In genomic region chr6:166587631-166588413, GRCh38 we compare ENCODE assay signal across 11 cellular contexts. TPM values are rescaled to one million over a fixed set of nuclear protein-coding genes. Genes with fewer than 3 reads are reported as not detected.
DNase-seq lines count a peak whose midpoint lies in the region; ATAC-seq and TF ChIP-seq lines count a peak whose summit lies in the region.
"Had no signal": no experiment of that assay in that cellular context is flagged by ENCODE, and none has a peak within 500 bp of the region (broad histone marks: within the 10 kb centered on the region; RNA-seq: fewer than 3 reads in every experiment).

No MANE protein-coding gene starts in this region.

- H3K4me1 Mint-ChIP-seq in activated T-helper 1 cell treated with anti-CD3 and anti-CD28 coated beads, Interleukin-12 subunit alpha, Interleukin-12 subunit beta, Interleukin-2, Interleukin-4 antibody, amounts not matched to agents 30 ng/mL and 10 ng/mL and 1 ng/mL, durations not matched to agents 14 hours and 24 hours and 36 hours (ENCODE audit: low read depth) = peaks cover 15% of the 10 kb centered on the region
- peaks cover 39% of the 10 kb centered on the region for H3K4me1 Mint-ChIP-seq in type B pancreatic cell (ENCODE audit: unreplicated experiment)
- H3K4me1 Mint-ChIP-seq in T-cell = peaks cover 8 to 17% (median 16%) of the 10 kb centered on the region in 3 donors

- POLR2A ChIA-PET in T-cell (lab: Charles Lee) = no interaction called here

- H3K4me3 ChIP-seq in BLaER1 = no peak overlapping the region; the same call in 1 of the 2 replicates
- no peak overlapping the region for H3K4me3 ChIP-seq in OCI-LY1 (ENCODE audit: low read depth, low read length, poor library complexity, severe bottlenecking)
- H3K4me3 ChIP-seq: prostate gland, SJSA1 had no signal

- DNase-seq in GM19240 (ENCODE audit: insufficient read length, low spot score) (peak; percentile 60), NCI-H524 (lab: John Stamatoyannopoulos, UW) (no peak), type B pancreatic cell (ENCODE audit: extremely low spot score, unreplicated experiment) (no peak), T-cell (no peak)
- no peak for DNase-seq in activated T-helper 1 cell treated with anti-CD3 and anti-CD28 coated beads, Interleukin-12 subunit alpha, Interleukin-12 subunit beta, Interleukin-2, Interleukin-4 antibody, amounts not matched to agents 30 ng/mL and 10 ng/mL and 1 ng/mL, durations not matched to agents 14 hours and 24 hours and 36 hours (ENCODE audit: low spot score)
- DNase-seq: activated naive CD8-positive, alpha-beta T cell treated with anti-CD3 and anti-CD28 coated beads, Interleukin-2, amount 10 ng/mL, durations not matched to agents 7 days and 5 days had no signal

- peak overlapping the region; percentile 39; the same call in 1 of the 2 replicates for H3K27ac ChIP-seq in BLaER1
- peak overlapping the region; percentile 70 for H3K27ac ChIP-seq in OCI-LY1 (ENCODE audit: low read depth, low read length, poor library complexity, severe bottlenecking)
- H3K27ac ChIP-seq: prostate gland, SJSA1 had no signal

- H3K27me3 ChIP-seq in BLaER1 (no peaks in the 10 kb centered on the region), OCI-LY1 (ENCODE audit: insufficient read depth, low read length) (no peaks in the 10 kb centered on the region)
- H3K27me3 ChIP-seq: SJSA1 had no signal

- H3K9me3 Mint-ChIP-seq in activated T-helper 1 cell treated with anti-CD3 and anti-CD28 coated beads, Interleukin-12 subunit alpha, Interleukin-12 subunit beta, Interleukin-2, Interleukin-4 antibody, amounts not matched to agents 30 ng/mL and 10 ng/mL and 1 ng/mL, durations not matched to agents 14 hours and 24 hours and 36 hours = no peaks in the 10 kb centered on the region
- H3K9me3 Mint-ChIP-seq in type B pancreatic cell (no peaks in the 10 kb centered on the region), T-cell (no peaks in the 10 kb centered on the region)
- H3K9me3 Mint-ChIP-seq: activated naive CD8-positive, alpha-beta T cell treated with anti-CD3 and anti-CD28 coated beads, Interleukin-2, amount 10 ng/mL, durations not matched to agents 7 days and 5 days had no signal

- no peaks in the 10 kb centered on the region for H3K9me2 ChIP-seq in OCI-LY1 (ENCODE audit: low read depth, low read length)

- CTCF ChIA-PET in T-cell (lab: Charles Lee) = no interaction called here

- peaks cover 8% of the 10 kb centered on the region; the same call in 1 of the 2 replicates for H4K20me1 ChIP-seq in BLaER1
- H4K20me1 ChIP-seq in OCI-LY1 (ENCODE audit: insufficient read depth, low read length) = no peaks in the 10 kb centered on the region

- H3K36me3 ChIP-seq in BLaER1 = no peaks in the 10 kb centered on the region
- H3K36me3 ChIP-seq in OCI-LY1 (ENCODE audit: insufficient read depth, low read length) = no peaks in the 10 kb centered on the region
- H3K36me3 ChIP-seq: prostate gland, SJSA1 had no signal

- no peaks in the 10 kb centered on the region for H3F3A ChIP-seq in OCI-LY1 (ENCODE audit: insufficient read depth, low read length)

- no peak overlapping the region for H3K4me3 Mint-ChIP-seq in activated T-helper 1 cell treated with anti-CD3 and anti-CD28 coated beads, Interleukin-12 subunit alpha, Interleukin-12 subunit beta, Interleukin-2, Interleukin-4 antibody, amounts not matched to agents 30 ng/mL and 10 ng/mL and 1 ng/mL, durations not matched to agents 14 hours and 24 hours and 36 hours
- no peak overlapping the region for H3K4me3 Mint-ChIP-seq in type B pancreatic cell
- no peak overlapping the region for H3K4me3 Mint-ChIP-seq in T-cell
- H3K4me3 Mint-ChIP-seq: activated naive CD8-positive, alpha-beta T cell treated with anti-CD3 and anti-CD28 coated beads, Interleukin-2, amount 10 ng/mL, durations not matched to agents 7 days and 5 days had no signal

- ATAC-seq in HG02973 (IDR thresholded peaks at IDR 0.05; ENCODE audit: unreplicated experiment) (peak; percentile 84), T-cell (replicated peaks in 1 of 4) (no peak)

- TF ChIP-seq CTCF in OCI-LY1 (IDR thresholded peaks at IDR 0.05; ENCODE audit: low read length) (no peak), type B pancreatic cell (conservative IDR thresholded peaks at IDR 0.05) (no peak)

- H2AFZ ChIP-seq in OCI-LY1 (ENCODE audit: low read length) = no peak overlapping the region

- H3K79me2 ChIP-seq in OCI-LY1 (ENCODE audit: insufficient read depth, low read length) = no peaks in the 10 kb centered on the region

- H3K36me3 Mint-ChIP-seq in activated T-helper 1 cell treated with anti-CD3 and anti-CD28 coated beads, Interleukin-12 subunit alpha, Interleukin-12 subunit beta, Interleukin-2, Interleukin-4 antibody, amounts not matched to agents 30 ng/mL and 10 ng/mL and 1 ng/mL, durations not matched to agents 14 hours and 24 hours and 36 hours (ENCODE audit: low read depth) = no peaks in the 10 kb centered on the region
- H3K36me3 Mint-ChIP-seq in type B pancreatic cell (no peaks in the 10 kb centered on the region), T-cell (no peaks in the 10 kb centered on the region)
- H3K36me3 Mint-ChIP-seq: activated naive CD8-positive, alpha-beta T cell treated with anti-CD3 and anti-CD28 coated beads, Interleukin-2, amount 10 ng/mL, durations not matched to agents 7 days and 5 days had no signal

- no peaks in the 10 kb centered on the region for H3K27me3 Mint-ChIP-seq in activated T-helper 1 cell treated with anti-CD3 and anti-CD28 coated beads, Interleukin-12 subunit alpha, Interleukin-12 subunit beta, Interleukin-2, Interleukin-4 antibody, amounts not matched to agents 30 ng/mL and 10 ng/mL and 1 ng/mL, durations not matched to agents 14 hours and 24 hours and 36 hours (ENCODE audit: insufficient read depth)
- H3K27me3 Mint-ChIP-seq in type B pancreatic cell = no peaks in the 10 kb centered on the region
- no peaks in the 10 kb centered on the region for H3K27me3 Mint-ChIP-seq in T-cell
- H3K27me3 Mint-ChIP-seq: activated naive CD8-positive, alpha-beta T cell treated with anti-CD3 and anti-CD28 coated beads, Interleukin-2, amount 10 ng/mL, durations not matched to agents 7 days and 5 days had no signal

- H3K4me1 ChIP-seq in BLaER1 (peaks cover 47% of the 10 kb centered on the region), OCI-LY1 (ENCODE audit: insufficient read depth, low read length, severe bottlenecking) (peaks cover 29% of the 10 kb centered on the region)
- H3K4me1 ChIP-seq: prostate gland had no signal

- H3K27ac Mint-ChIP-seq in activated T-helper 1 cell treated with anti-CD3 and anti-CD28 coated beads, Interleukin-12 subunit alpha, Interleukin-12 subunit beta, Interleukin-2, Interleukin-4 antibody, amounts not matched to agents 30 ng/mL and 10 ng/mL and 1 ng/mL, durations not matched to agents 14 hours and 24 hours and 36 hours = no peak overlapping the region
- H3K27ac Mint-ChIP-seq in type B pancreatic cell = no peak overlapping the region
- H3K27ac Mint-ChIP-seq in T-cell = no peak overlapping the region
- H3K27ac Mint-ChIP-seq: activated naive CD8-positive, alpha-beta T cell treated with anti-CD3 and anti-CD28 coated beads, Interleukin-2, amount 10 ng/mL, durations not matched to agents 7 days and 5 days had no signal

- H3K9ac ChIP-seq in BLaER1 (peak overlapping the region; percentile 2; the same call in 1 of the 2 replicates), OCI-LY1 (ENCODE audit: low read length) (no peak overlapping the region)

- no peaks in the 10 kb centered on the region for H3K9me3 ChIP-seq in BLaER1
- H3K9me3 ChIP-seq in OCI-LY1 (ENCODE audit: low read length) = no peaks in the 10 kb centered on the region
- H3K9me3 ChIP-seq: prostate gland, SJSA1 had no signal

- peak overlapping the region; percentile 86 for H3K4me2 ChIP-seq in BLaER1
- H3K4me2 ChIP-seq in OCI-LY1 (ENCODE audit: low read length) = peak overlapping the region; percentile 40; the same call in 1 of the 2 replicates

- intact Hi-C loops in activated T-helper 1 cell treated with anti-CD3 and anti-CD28 coated beads, Interleukin-12 subunit alpha, Interleukin-12 subunit beta, Interleukin-2, Interleukin-4 antibody, amounts not matched to agents 30 ng/mL and 10 ng/mL and 1 ng/mL, durations not matched to agents 14 hours and 24 hours and 36 hours (cut with micrococcal nuclease) = loop anchor here (2.0 kb wide), 1 partner anchor 39 kb away; the partner anchor contains the start of gene RPS6KA2

RNA-seq across cellular contexts. Expression of gene RAMACL, which starts 1.3 kb away (rescaled TPM):
- 0.29 and 0.42 TPM in 2 replicates for total RNA-seq in activated T-helper 1 cell treated with anti-CD3 and anti-CD28 coated beads, Interleukin-12 subunit alpha, Interleukin-12 subunit beta, Interleukin-2, Interleukin-4 antibody, amounts not matched to agents 30 ng/mL and 10 ng/mL and 1 ng/mL, durations not matched to agents 14 hours and 24 hours and 36 hours
- total RNA-seq in type B pancreatic cell (ENCODE audit: low replicate concordance) (0.85 and 1.5 TPM in 2 replicates), T-cell (1 to 10 TPM in 3 of 5 donors, under 1 TPM in 2; 0.47 to 2.8 (median 1.2) TPM)

RNA-seq across cellular contexts. Expression of gene RPS6KA2, which starts 39.2 kb away (rescaled TPM):
- total RNA-seq in activated T-helper 1 cell treated with anti-CD3 and anti-CD28 coated beads, Interleukin-12 subunit alpha, Interleukin-12 subunit beta, Interleukin-2, Interleukin-4 antibody, amounts not matched to agents 30 ng/mL and 10 ng/mL and 1 ng/mL, durations not matched to agents 14 hours and 24 hours and 36 hours = 2.0 and 2.7 TPM in 2 replicates
- total RNA-seq in type B pancreatic cell (ENCODE audit: low replicate concordance) (23.8 and 39.1 TPM in 2 replicates), T-cell (10 to 100 TPM in 3 of 5 donors, 1 to 10 TPM in 2; 4.1 to 21.5 (median 12.4) TPM)
